8 cellular contexts compared by ENCODE assay signal in genomic region chr18:3604626-3605408, GRCh38.
DNase-seq lines count a peak whose midpoint lies in the region; ATAC-seq, FAIRE-seq and TF ChIP-seq lines count a peak whose summit lies in the region.

No MANE protein-coding gene starts in this region.

- H3K27me3 Mint-ChIP-seq in osteocyte (ENCODE audit: unreplicated experiment), result no peaks in the 10 kb centered on the region

- no peak overlapping the region for H3K27ac Mint-ChIP-seq in osteocyte (ENCODE audit: unreplicated experiment)

- POLR2A ChIA-PET in AG04449 (lab: Yijun Ruan, JAX) (interaction anchor here (0.6 to 2.4 kb wide), 10 partner anchors 10 to 307 kb away, joined by 3 to 27 read pairs (median 8); no protein-coding TSS in a partner anchor), K562 (lab: Yijun Ruan, JAX) (interaction anchor here (0.6 to 7.9 kb wide), 26 partner anchors 7 to 493 kb away, joined by 3 to 80 read pairs (median 10); partner anchors contain the start of gene TGIF1)

- DNase-seq in AG04449 (ENCODE audit: low read depth, low spot score) (peak; percentile 98), NT2/D1 (ENCODE audit: low read depth, low spot score) (no peak), K562 (ENCODE audit: extremely low read depth in 1 of 4, low spot score in 3 of 4) (peak in 3 of 4 experiments; percentile 38 to 77 (median 39)), iris pigment epithelial cell (ENCODE audit: low read depth) (peak; percentile 95), stromal cell of bone marrow (ENCODE audit: low read depth) (peak; percentile 83), osteocyte (ENCODE audit: extremely low spot score, unreplicated experiment) (no peak)

- peaks cover 62% of the 10 kb centered on the region for H3K79me2 ChIP-seq in K562 (ENCODE audit: control insufficient read depth, insufficient read depth, low read length)

- no peaks in the 10 kb centered on the region for H3K9me1 ChIP-seq in K562 (ENCODE audit: control insufficient read depth, insufficient read depth, low read length)

- peak overlapping the region; percentile 3; the same call in 1 of the 2 replicates for H2AFZ ChIP-seq in K562 (ENCODE audit: low read depth, low read length)

- peaks cover 16% of the 10 kb centered on the region for H3K4me1 Mint-ChIP-seq in osteocyte (ENCODE audit: unreplicated experiment)

- peak overlapping the region; percentile 97 for H3K27ac ChIP-seq in K562 (ENCODE audit: extremely low read depth, low read depth, low read length)

- H3K4me3 ChIP-seq in AG04449 (ENCODE audit: low read depth, low read length) (peak overlapping the region; percentile 56), NT2/D1 (ENCODE audit: insufficient read length, low read depth) (peak overlapping the region; percentile 53), K562 (peak overlapping the region; percentile 55)

- H3K36me3 Mint-ChIP-seq in osteocyte (ENCODE audit: unreplicated experiment), result no peaks in the 10 kb centered on the region

- peak; percentile 60 for TF ChIP-seq EP300 in K562 (IDR thresholded peaks at IDR 0.05; ENCODE audit: low read length)

- peak; percentile 54 for FAIRE-seq in K562 (lab: Jason Lieb, UNC)

- H3K4me2 ChIP-seq in K562 (ENCODE audit: insufficient read depth, low read length), result peak overlapping the region; percentile 94

- CTCF ChIA-PET in AG04449 (lab: Yijun Ruan, JAX), result interaction anchor here (0.8 to 3.4 kb wide), 8 partner anchors 9 to 324 kb away, joined by 3 to 34 read pairs (median 4); no protein-coding TSS in a partner anchor
- CTCF ChIA-PET in K562 (lab: Yijun Ruan, JAX; ENCODE audit: low intra/inter-chr PET ratio), result no interaction called here

- WGBS in K562 (ENCODE audit: insufficient coverage, low coverage, missing lambda C conversion rate), result under 1% methylated on average over 10 of the region's 10 CpGs

- H3K4me1 ChIP-seq in NT2/D1 (ENCODE audit: insufficient read depth, insufficient read length) (no peaks in the 10 kb centered on the region), K562 (replicated peaks in 1 of 2; ENCODE audit: control insufficient read depth in 2 of 2, insufficient read depth in 2 of 2, low read length in 2 of 2) (peaks cover 37 to 50% of the 10 kb centered on the region in 2 experiments)

- H3K4me3 Mint-ChIP-seq in osteocyte (ENCODE audit: unreplicated experiment), result no peak overlapping the region

- no peaks in the 10 kb centered on the region for H3K9me3 ChIP-seq in NT2/D1 (ENCODE audit: insufficient read depth, low read length)
- no peaks in the 10 kb centered on the region for H3K9me3 ChIP-seq in K562 (replicated peaks; ENCODE audit: control insufficient read depth, insufficient read depth, low read depth, low read length)

- no peak for TF ChIP-seq POLR2A in K562 (conservative IDR thresholded peaks at IDR 0.05)

- no peaks in the 10 kb centered on the region for H4K20me1 ChIP-seq in K562 (replicated peaks; ENCODE audit: control insufficient read depth, insufficient read depth, low read length)

- no peak; a peak in 2 of 4 replicates for TF ChIP-seq RAD21 in K562 (CRISPR knock-in tag; conservative IDR thresholded peaks at IDR 0.05 in 1 of 2, IDR thresholded peaks at IDR 0.05 in 1 of 2)

- H3K9ac ChIP-seq in NT2/D1 (ENCODE audit: insufficient read length, low read depth) (peak overlapping the region; percentile 80), K562 (ENCODE audit: insufficient read depth in 1 of 2, low read depth in 2 of 2, low read length in 2 of 2) (peak overlapping the region; percentile 77 to 98)

- in situ Hi-C loops in K562 (cut with MboI), result loop anchor here (5.0 kb wide), 1 partner anchor 52 kb away; no protein-coding TSS in a partner anchor

- TF ChIP-seq CTCF in AG04449 (IDR thresholded peaks at IDR 0.05; ENCODE audit: insufficient read depth, low read length, missing control alignments) (no peak), K562 (IDR thresholded peaks at IDR 0.05 in 2 of 3, conservative IDR thresholded peaks at IDR 0.05 in 1 of 3; ENCODE audit: insufficient read depth in 2 of 3, low read depth in 1 of 3, low read length in 3 of 3) (no peak), osteocyte (IDR thresholded peaks at IDR 0.05) (no peak)

- BruUV-seq in K562 (replicated peaks; lab: Mats Ljungman, UMichigan), result no TSS peak

- intact Hi-C loops in K562 (cut with micrococcal nuclease), result no loop called here

- ATAC-seq in GM18511 (IDR thresholded peaks at IDR 0.05; ENCODE audit: unreplicated experiment) (peak; percentile 86), HG02938 (IDR thresholded peaks at IDR 0.05; ENCODE audit: unreplicated experiment) (peak; percentile 90), K562 (peak; percentile 38)

- H3K36me3 ChIP-seq in NT2/D1 (ENCODE audit: insufficient read depth, insufficient read length, low read length) (peaks cover 34% of the 10 kb centered on the region), K562 (ENCODE audit: control insufficient read depth, insufficient read depth, low read length) (peaks cover 23% of the 10 kb centered on the region; the same call in 2 of the 3 replicates)

- no peaks in the 10 kb centered on the region for H3K9me3 Mint-ChIP-seq in osteocyte (ENCODE audit: unreplicated experiment)

- no peaks in the 10 kb centered on the region for H3K27me3 ChIP-seq in NT2/D1 (ENCODE audit: insufficient read depth, insufficient read length)
- H3K27me3 ChIP-seq in K562 (ENCODE audit: control insufficient read depth in 2 of 2, insufficient read depth in 2 of 2, low read length in 2 of 2), result no peaks in the 10 kb centered on the region

TF ChIP-seq in K562, 482 proteins besides CTCF, POLR2A, EP300 and RAD21 (continues in another document):
- TF ChIP-seq ZEB2 (IDR thresholded peaks at IDR 0.05), result no peak
- no peak for TF ChIP-seq MAX (CRISPR knock-in tag; IDR thresholded peaks at IDR 0.05)
- peak; percentile 39 to 43; a peak in 3 of 4 replicates for TF ChIP-seq TEAD1 (CRISPR knock-in tag; IDR thresholded peaks at IDR 0.05)
- TF ChIP-seq ZNF41 (CRISPR knock-in tag; conservative IDR thresholded peaks at IDR 0.05), result peak; percentile 11; the same call in 1 of the 2 replicates
- TF ChIP-seq TCF3 (CRISPR knock-in tag; IDR thresholded peaks at IDR 0.05), result peak; percentile 9; the same call in 1 of the 2 replicates
- TF ChIP-seq SMAD4 (CRISPR knock-in tag; conservative IDR thresholded peaks at IDR 0.05), result peak; percentile 9
- peak; percentile 42; the same call in 1 of the 2 replicates for TF ChIP-seq TEAD2 (tag; IDR thresholded peaks at IDR 0.05)
- 0 out of 2 replicates have a peak, but pooled peaks have one; percentile 30 for TF ChIP-seq HIVEP1 (CRISPR knock-in tag; IDR thresholded peaks at IDR 0.05)
- TF ChIP-seq TEAD4 (IDR thresholded peaks at IDR 0.05; ENCODE audit: low read length), result peak; percentile 29; the same call in 1 of the 2 replicates
- TF ChIP-seq TEAD4 (CRISPR knock-in tag; IDR thresholded peaks at IDR 0.05; ENCODE audit: borderline replicate concordance), result no peak
- 0 out of 2 replicates have a peak, but pooled peaks have one; percentile 73 for TF ChIP-seq ELK3 (CRISPR knock-in tag; IDR thresholded peaks at IDR 0.05)
- no peak for TF ChIP-seq ZBTB7A (IDR thresholded peaks at IDR 0.05; ENCODE audit: borderline replicate concordance, control insufficient read depth, low read depth, low read length)
- no peak for TF ChIP-seq SIX5 (IDR thresholded peaks at IDR 0.05; ENCODE audit: borderline replicate concordance in 1 of 2, insufficient read depth in 1 of 2, low read depth in 1 of 2, low read length in 2 of 2)
- TF ChIP-seq JUND (IDR thresholded peaks at IDR 0.05; ENCODE audit: borderline replicate concordance, low read depth, low read length), result peak; percentile 71
- peak; percentile 86 for TF ChIP-seq JUND (tag; IDR thresholded peaks at IDR 0.05; ENCODE audit: borderline replicate concordance, low read depth, low read length)
- peak; percentile 19 to 65; a peak in 2 of 4 replicates for TF ChIP-seq FOXA3 (CRISPR knock-in tag; conservative IDR thresholded peaks at IDR 0.05 in 1 of 2, IDR thresholded peaks at IDR 0.05 in 1 of 2)
- TF ChIP-seq GABPB2 (CRISPR knock-in tag; conservative IDR thresholded peaks at IDR 0.05), result no peak
- TF ChIP-seq ZNF511 (CRISPR knock-in tag; IDR thresholded peaks at IDR 0.05), result no peak
- TF ChIP-seq FOXO4 (CRISPR knock-in tag; IDR thresholded peaks at IDR 0.05), result 0 out of 2 replicates have a peak, but pooled peaks have one; percentile 66

Comparison
In these comparisons a context has a peak if more than half of its experiments do, and no peak if none do; other contexts are left out.
1. DNase-seq: peak in AG04449 (single experiment), K562 (3 of 4), iris pigment epithelial cell (single experiment) and stromal cell of bone marrow (single experiment); none in NT2/D1 (single experiment) and osteocyte (single experiment).
2. ATAC-seq: peak in every context shown above with its lines; median percentile 90 in HG02938; 86 in GM18511; 38 in K562.
3. Peak in every context shown above with its lines, with median percentiles within 50 percentile points of each other: H3K4me3 ChIP-seq.